Comparison of ENCODE assay signal across 8 cellular contexts in genomic region chr3:105868450-105868744, GRCh38. TPM values are rescaled to one million over a fixed set of nuclear protein-coding genes. Genes with fewer than 3 reads are reported as not detected.
A peak's percentile ranks its signal among the peaks of the same experiment; 100 is the strongest.
DNase-seq lines count a peak whose midpoint lies in the region; ATAC-seq and TF ChIP-seq lines count a peak whose summit lies in the region.

No MANE protein-coding gene starts in this region.

- CTCF ChIA-PET in WTC11 (lab: Charles Lee), result interaction anchor here (1.0 kb wide), 1 partner anchor 11 kb away, joined by 3 read pairs; no protein-coding TSS in a partner anchor

- POLR2A ChIA-PET in WTC11 (lab: Charles Lee), result no interaction called here

- no peak for TF ChIP-seq CTCF in GM20000 (IDR thresholded peaks at IDR 0.05; ENCODE audit: extremely low read depth, missing control alignments)
- no peak for TF ChIP-seq CTCF in WTC11 (IDR thresholded peaks at IDR 0.05)
- TF ChIP-seq CTCF in lung (IDR thresholded peaks at IDR 0.05; ENCODE audit: control extremely low read depth, extremely low read depth), result no peak
- no peak for TF ChIP-seq CTCF in testis (IDR thresholded peaks at IDR 0.05)

- H3K4me3 Mint-ChIP-seq in WTC11, result peak overlapping the region; percentile 100

- no peaks in the 10 kb centered on the region for H3K27me3 Mint-ChIP-seq in WTC11 (ENCODE audit: low read depth)

- H3K4me1 ChIP-seq in effector memory CD4-positive, alpha-beta T cell (ENCODE audit: control insufficient read depth, insufficient read depth, low read length, poor library complexity, severe bottlenecking), result peaks cover 22% of the 10 kb centered on the region
- H3K4me1 ChIP-seq in lung (ENCODE audit: control insufficient read depth in 2 of 2, insufficient read depth in 2 of 2, low read length in 2 of 2) (peaks cover 0 to 11% of the 10 kb centered on the region in 2 donors), testis (peaks cover 21% of the 10 kb centered on the region)

- H3K4me3 ChIP-seq in effector memory CD4-positive, alpha-beta T cell (ENCODE audit: insufficient read depth, low read depth, low read length, poor library complexity, severe bottlenecking), result peak overlapping the region; percentile 99
- H3K4me3 ChIP-seq in lung (peak overlapping the region; percentile 89), testis (peak overlapping the region; percentile 85 to 93)

- peak overlapping the region; percentile 79 for H3K27ac ChIP-seq in effector memory CD4-positive, alpha-beta T cell (ENCODE audit: insufficient read depth, low read length, poor library complexity, severe bottlenecking)
- peak overlapping the region; percentile 93 to 97 for H3K27ac ChIP-seq in lung (ENCODE audit: low read depth in 1 of 2, low read length in 1 of 2)
- peak overlapping the region; percentile 97 to 98 for H3K27ac ChIP-seq in testis

- peak; percentile 18 for DNase-seq in DMS53 treated with DMSO at 0.1 percent for 48 hours (lab: John Stamatoyannopoulos, UW; ENCODE audit: unreplicated experiment)
- DNase-seq in GM20000 (ENCODE audit: low spot score), result peak; percentile 20
- peak; percentile 58 for DNase-seq in HT1080 (ENCODE audit: low read depth)
- DNase-seq in WTC11 (ENCODE audit: low spot score), result peak; percentile 69
- peak in 1 of 3 donors; percentile 3 for DNase-seq in effector memory CD4-positive, alpha-beta T cell
- peak; percentile 62 for DNase-seq in lung (ENCODE audit: low spot score)
- DNase-seq in testis, result peak; percentile 55

- H3K27me3 ChIP-seq in effector memory CD4-positive, alpha-beta T cell (replicated peaks; ENCODE audit: control insufficient read depth, insufficient read depth, low read length, poor library complexity, severe bottlenecking), result no peaks in the 10 kb centered on the region
- H3K27me3 ChIP-seq in lung (ENCODE audit: control insufficient read depth, insufficient read depth), result no peaks in the 10 kb centered on the region
- no peaks in the 10 kb centered on the region for H3K27me3 ChIP-seq in testis

- no peak for TF ChIP-seq POLR2A in testis (IDR thresholded peaks at IDR 0.05)

- intact Hi-C loops in testis (cut with DNase I; ENCODE audit: low total_unique reads), result no loop called here

- H3K36me3 Mint-ChIP-seq in WTC11, result peaks cover 9% of the 10 kb centered on the region

- ATAC-seq in WTC11 (peak; percentile 34), lung (ENCODE audit: insufficient read depth, low FRiP score) (peak; percentile 28), GM18873 (IDR thresholded peaks at IDR 0.05; ENCODE audit: low FRiP score, unreplicated experiment) (no peak)

- H3K27ac Mint-ChIP-seq in WTC11, result peak overlapping the region; percentile 36; the same call in 1 of the 2 replicates

- H3K9me3 ChIP-seq in effector memory CD4-positive, alpha-beta T cell (ENCODE audit: control insufficient read depth, low read length), result no peaks in the 10 kb centered on the region
- no peaks in the 10 kb centered on the region for H3K9me3 ChIP-seq in lung (ENCODE audit: control insufficient read depth in 2 of 2, insufficient read depth in 1 of 2, low read length in 1 of 2)
- no peaks in the 10 kb centered on the region for H3K9me3 ChIP-seq in testis

- 1% methylated on average over 27 of the region's 27 CpGs for WGBS in lung, 2 donors
- WGBS in testis, 2 donors, result 0 to 1% methylated on average over 4 to 27 of the region's 27 CpGs

- peaks cover 28% of the 10 kb centered on the region for H3K4me1 Mint-ChIP-seq in WTC11

- no peaks in the 10 kb centered on the region for H3K9me3 Mint-ChIP-seq in WTC11

- H3K36me3 ChIP-seq in effector memory CD4-positive, alpha-beta T cell (ENCODE audit: control insufficient read depth, insufficient read depth, low read length), result no peaks in the 10 kb centered on the region
- H3K36me3 ChIP-seq in lung (ENCODE audit: control insufficient read depth in 2 of 2, insufficient read depth in 2 of 2, low read length in 2 of 2) (peaks cover 0 to 1% of the 10 kb centered on the region in 2 donors), testis (ENCODE audit: low read depth, missing control alignments) (no peaks in the 10 kb centered on the region)

TF ChIP-seq in WTC11, 78 proteins besides CTCF, POLR2A, EP300 and RAD21 (continues in another document):
- TF ChIP-seq ZNF263 (CRISPR knock-in tag; IDR thresholded peaks at IDR 0.05; ENCODE audit: low read depth) (peak; percentile 74; the same call in 1 of the 2 replicates), AR (CRISPR knock-in tag; IDR thresholded peaks at IDR 0.05) (no peak), IRF1 (CRISPR knock-in tag; IDR thresholded peaks at IDR 0.05) (0 out of 2 replicates have a peak, but pooled peaks have one; percentile 53), FOXP4 (CRISPR knock-in tag; IDR thresholded peaks at IDR 0.05) (peak; percentile 68), E2F5 (CRISPR knock-in tag; IDR thresholded peaks at IDR 0.05) (0 out of 2 replicates have a peak, but pooled peaks have one; percentile 20), CREM (CRISPR knock-in tag; IDR thresholded peaks at IDR 0.05) (no peak), SP1 (CRISPR knock-in tag; conservative IDR thresholded peaks at IDR 0.05) (no peak), FOXP1 (CRISPR knock-in tag; IDR thresholded peaks at IDR 0.05; ENCODE audit: borderline replicate concordance) (peak; percentile 56; the same call in 1 of the 2 replicates), HMGXB4 (CRISPR knock-in tag; IDR thresholded peaks at IDR 0.05) (0 out of 2 replicates have a peak, but pooled peaks have one; percentile 40)

RNA-seq across cellular contexts. Expression of gene CBLB, which starts 0.4 kb away (rescaled TPM):
- 2.9 and 5.1 TPM in 2 replicates for total RNA-seq in HT1080 (2014; rRNA removed; shearing (Covaris generic))
- 6.2 and 9.5 TPM in 2 replicates for polyA plus RNA-seq in HT1080 (2015; cell fraction: cytosol; rRNA removed)
- polyA plus RNA-seq in HT1080 (2015; cell fraction: nucleus; rRNA removed), result 17.8 and 27.0 TPM in 2 replicates
- total RNA-seq in WTC11 (2021) (19.8 to 20.3 TPM (median 19.8 TPM) in 3 replicates), lung (100 to 1,000 TPM in 1 of 2 donors, 10 to 100 TPM in 1; 37.9 to 124 TPM), testis (10 to 100 TPM; 65.9 to 73.6 TPM)
- polyA plus RNA-seq in lung (10 to 100 TPM in 1 of 2 donors, 1 to 10 TPM in 1; 7.2 to 11.4 TPM), testis (ENCODE audit: insufficient read depth, low read depth, low replicate concordance) (33.0 TPM)
